Comparison of ENCODE assay signal across 1 cellular context in the genomic region with DNA sequence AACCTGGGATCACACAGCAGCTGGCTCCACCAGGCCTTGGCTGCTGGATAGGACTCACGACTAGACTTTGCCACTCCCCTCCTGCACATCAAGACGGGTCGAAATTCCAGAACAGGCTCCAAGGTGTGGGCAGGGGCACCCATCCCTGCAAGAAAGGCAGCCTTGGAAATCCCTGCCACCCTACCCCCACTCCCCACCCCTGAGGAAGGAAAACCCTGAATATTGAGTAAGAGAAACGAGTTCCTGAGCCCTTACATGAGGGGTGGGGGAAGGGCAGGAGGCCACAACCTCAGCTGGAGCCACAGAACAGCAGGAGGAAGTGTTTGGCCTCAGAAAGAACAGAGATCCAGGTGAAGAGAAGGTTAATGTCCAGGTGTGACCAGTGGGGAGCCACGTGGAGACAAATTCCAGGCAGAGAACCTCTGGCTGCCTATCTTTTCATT.
TF ChIP-seq lines count a peak whose summit lies in the region.

No MANE protein-coding gene starts in this region.

TF ChIP-seq in H1, 55 proteins besides CTCF, POLR2A, EP300 and RAD21:
- TF ChIP-seq KDM5A (IDR thresholded peaks at IDR 0.05; ENCODE audit: low read length) (no peak), CREB1 (IDR thresholded peaks at IDR 0.05) (no peak), CBX8 (IDR thresholded peaks at IDR 0.05; ENCODE audit: borderline replicate concordance, low read depth, low read length) (no peak), POU5F1 (IDR thresholded peaks at IDR 0.05; ENCODE audit: low read depth, low read length) (no peak), TCF12 (IDR thresholded peaks at IDR 0.05; ENCODE audit: low read depth, low read length) (peak; percentile 93; the same call in 1 of the 2 replicates), HDAC2 (IDR thresholded peaks at IDR 0.05; ENCODE audit: borderline replicate concordance in 1 of 2, low read depth in 2 of 2, low read length in 2 of 2) (peak in 1 of 2 experiments; percentile 13; a peak in 1 of 4 replicates), CEBPB (IDR thresholded peaks at IDR 0.05; ENCODE audit: low read depth, low read length) (no peak), FOSL1 (IDR thresholded peaks at IDR 0.05; ENCODE audit: insufficient read depth, low read depth, low read length) (no peak), SIX5 (IDR thresholded peaks at IDR 0.05; ENCODE audit: low read depth, low read length) (no peak), TEAD4 (IDR thresholded peaks at IDR 0.05; ENCODE audit: low read depth, low read length) (peak; percentile 63), JUN (IDR thresholded peaks at IDR 0.05; ENCODE audit: low read depth, low read length) (no peak), RBBP5 (IDR thresholded peaks at IDR 0.05; ENCODE audit: borderline replicate concordance, low read depth, low read length) (peak; percentile 60; the same call in 1 of the 2 replicates), ASH2L (IDR thresholded peaks at IDR 0.05; ENCODE audit: low read length) (peak; percentile 57), ATF3 (IDR thresholded peaks at IDR 0.05; ENCODE audit: insufficient read depth, low read depth, low read length) (no peak), SP1 (IDR thresholded peaks at IDR 0.05; ENCODE audit: low read depth, low read length) (peak; percentile 80)
